In the genomic region with DNA sequence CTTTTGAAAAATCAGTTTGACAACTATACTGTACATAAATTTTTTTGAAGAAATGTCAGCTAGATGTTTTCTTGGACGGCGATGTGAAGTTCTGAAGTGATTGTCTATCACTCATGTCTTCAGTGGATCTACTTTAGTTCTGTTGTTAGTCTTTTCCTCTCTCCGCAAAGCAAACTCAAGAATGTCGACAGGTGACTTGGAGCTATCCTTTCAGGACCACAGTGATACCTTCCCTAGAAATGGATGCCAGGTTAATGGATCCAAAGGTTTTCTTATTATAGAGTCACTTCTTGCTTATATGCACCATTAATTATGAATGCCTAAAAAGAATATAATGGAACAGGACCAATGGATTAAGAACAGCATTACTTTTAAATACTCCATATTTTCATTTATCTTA, we compare ENCODE assay signal across 15 cellular contexts. TPM values are rescaled to one million over a fixed set of nuclear protein-coding genes. Genes with fewer than 3 reads are reported as not detected.
DNase-seq lines count a peak whose midpoint lies in the region; ATAC-seq and TF ChIP-seq lines count a peak whose summit lies in the region.
"Had no signal": no experiment of that assay in that cellular context is flagged by ENCODE, and none has a peak within 500 bp of the region (broad histone marks: within the 10 kb centered on the region; RNA-seq: fewer than 3 reads in every experiment).

No MANE protein-coding gene starts in this region.

- H3K27ac ChIP-seq in osteoblast (ENCODE audit: low read depth, low read length): no peak overlapping the region
- H3K27ac ChIP-seq: ovary, spleen, vagina had no signal

- H3K79me2 ChIP-seq in osteoblast (ENCODE audit: insufficient read depth, low read length): no peaks in the 10 kb centered on the region

- no peaks in the 10 kb centered on the region for H4K20me1 ChIP-seq in osteoblast (ENCODE audit: insufficient read depth, low read length)

- no peaks in the 10 kb centered on the region for H3K9me3 ChIP-seq in osteoblast (ENCODE audit: low read depth, low read length)
- H3K9me3 ChIP-seq: ovary, spleen, vagina had no signal

- peak overlapping the region; percentile 59 for H3K4me3 ChIP-seq in epithelial cell of proximal tubule (ENCODE audit: low read depth, low read length)
- no peak overlapping the region for H3K4me3 ChIP-seq in osteoblast (ENCODE audit: insufficient read depth, low read length)

- peaks cover 4% of the 10 kb centered on the region for H3K4me1 ChIP-seq in osteoblast (ENCODE audit: insufficient read depth, low read length)

- no peak overlapping the region for H3K4me2 ChIP-seq in osteoblast (ENCODE audit: insufficient read depth, low read length)

- no peaks in the 10 kb centered on the region for H3K36me3 ChIP-seq in osteoblast (ENCODE audit: insufficient read depth, low read length)
- H3K36me3 ChIP-seq: ovary, spleen, vagina had no signal

- H3K27me3 ChIP-seq in osteoblast (ENCODE audit: insufficient read depth, low read length): peaks cover 19% of the 10 kb centered on the region
- H3K27me3 ChIP-seq: ovary, vagina had no signal

- no peak overlapping the region for H2AFZ ChIP-seq in osteoblast (ENCODE audit: low read length)

- TF ChIP-seq CTCF in epithelial cell of proximal tubule (conservative IDR thresholded peaks at IDR 0.05; ENCODE audit: low read depth, low read length) (no peak), osteoblast (IDR thresholded peaks at IDR 0.05; ENCODE audit: extremely low read depth, low read depth, low read length) (no peak), GM13977 (IDR thresholded peaks at IDR 0.05; ENCODE audit: extremely low read depth, insufficient read depth, missing control alignments) (no peak)

- no peak for ATAC-seq in GM21447 (IDR thresholded peaks at IDR 0.05; ENCODE audit: unreplicated experiment)

- in situ Hi-C loops in GM13977 (cut with MboI; ENCODE audit: low pct_unique_long_range_greater_than_20kb, low sequenced_read_pairs, unreplicated experiment): no loop called here

- DNase-seq in NCI-H1092 treated with DMSO at 0.1 percent for 48 hours (lab: John Stamatoyannopoulos, UW): peak; percentile 35
- DNase-seq in NCI-H1092 (lab: John Stamatoyannopoulos, UW): no peak
- DNase-seq in NCI-H69 (lab: John Stamatoyannopoulos, UW): peak; percentile 46
- DNase-seq in epithelial cell of proximal tubule (ENCODE audit: low read depth): no peak
- DNase-seq in osteoblast (ENCODE audit: insufficient read length, low spot score, missing footprints): peak; percentile 59
- no peak for DNase-seq in GM13977 (ENCODE audit: low spot score)
- no peak for DNase-seq in Kasumi-1 (lab: John Stamatoyannopoulos, UW)
- DNase-seq: activated effector memory CD4-positive, alpha-beta T cell treated with anti-CD3 and anti-CD28 coated beads, Interleukin-2, amount 50 U/mL, for 16 hours; NCI-H2029 treated with DMSO at 0.1 percent for 48 hours; ovary; spleen had no signal

RNA-seq across cellular contexts. Expression of gene PTPRO, which starts 1.2 kb away (rescaled TPM):
- total RNA-seq in epithelial cell of proximal tubule (0.29 and 1.3 TPM in 2 replicates), osteoblast (under 0.01 and 0.29 TPM in 2 replicates)
- total RNA-seq: A172, dermis microvascular lymphatic vessel endothelial cell had no signal

Comparison
In these comparisons a context has a peak if more than half of its experiments do, and no peak if none do; other contexts are left out.
1. DNase-seq: peak in NCI-H1092 treated with DMSO at 0.1 percent for 48 hours (single experiment), NCI-H69 (single experiment) and osteoblast (single experiment); none in NCI-H1092 (single experiment), epithelial cell of proximal tubule (single experiment), GM13977 (single experiment) and Kasumi-1 (0 of 2).